Comparison of ENCODE assay signal across 8 cellular contexts in the genomic region with DNA sequence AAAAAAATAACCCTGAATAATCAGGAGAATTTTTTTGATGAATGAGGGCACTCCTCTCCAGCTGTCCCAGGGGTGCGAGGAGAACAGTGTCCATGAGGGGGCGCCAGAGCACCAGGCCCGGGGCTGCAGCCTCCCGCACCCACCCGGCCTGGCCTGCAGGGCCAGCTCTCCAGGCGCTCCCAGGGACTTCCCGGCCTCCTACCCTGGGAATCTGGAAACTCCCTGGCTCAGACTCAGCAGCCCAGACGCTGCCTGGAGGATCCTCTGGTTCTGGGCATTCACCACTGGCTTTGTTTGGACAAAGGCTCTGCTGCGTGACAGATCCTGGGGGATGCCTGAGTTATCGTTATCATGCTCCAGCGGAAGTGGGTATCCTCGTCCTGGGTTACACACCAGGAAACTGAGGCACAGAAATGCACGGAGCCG. TPM values are rescaled to one million over a fixed set of nuclear protein-coding genes. Genes with fewer than 3 reads are reported as not detected.
DNase-seq lines count a peak whose midpoint lies in the region; ATAC-seq and TF ChIP-seq lines count a peak whose summit lies in the region.

No MANE protein-coding gene starts in this region.

- no peak overlapping the region for H2AFZ ChIP-seq in OCI-LY7 (ENCODE audit: low read length)

- H3K27ac ChIP-seq in OCI-LY7 (ENCODE audit: low read depth, low read length, poor library complexity, severe bottlenecking) (no peak overlapping the region), esophagus squamous epithelium (peak overlapping the region; percentile 18 to 44 (median 28))

- no peaks in the 10 kb centered on the region for H3K27me3 Mint-ChIP-seq in naive B cell

- TF ChIP-seq POLR2A in esophagus squamous epithelium (IDR thresholded peaks at IDR 0.05): no peak

- ATAC-seq in naive B cell (ENCODE audit: low read depth in 2 of 2): peak; percentile 61 to 79
- ATAC-seq in HG03432 (IDR thresholded peaks at IDR 0.05; ENCODE audit: unreplicated experiment): no peak

- H3K4me3 ChIP-seq in OCI-LY7 (ENCODE audit: low read depth, low read length, poor library complexity, severe bottlenecking) (no peak overlapping the region), esophagus squamous epithelium (peak overlapping the region in 1 of 4 donors; percentile 19)

- no peaks in the 10 kb centered on the region for H3K9me2 ChIP-seq in OCI-LY7 (ENCODE audit: insufficient read depth, low read length)

- intact Hi-C loops in OCI-LY7 (cut with micrococcal nuclease; ENCODE audit: unreplicated experiment) (loop anchor here (1.0 kb wide), 1 partner anchor 152 kb away; no protein-coding TSS in a partner anchor), esophagus squamous epithelium (cut with DNase I) (loop anchor here (5.0 kb wide), 1 partner anchor 151 kb away; no protein-coding TSS in a partner anchor)

- H3K36me3 Mint-ChIP-seq in naive B cell: peaks cover 11 to 13% of the 10 kb centered on the region in 2 donors

- no peak overlapping the region for H3K4me2 ChIP-seq in OCI-LY7 (ENCODE audit: low read length)

- H4K20me1 ChIP-seq in OCI-LY7 (ENCODE audit: insufficient read depth, low read length): no peaks in the 10 kb centered on the region

- H3K27me3 ChIP-seq in esophagus squamous epithelium: no peaks in the 10 kb centered on the region

- H3K4me1 ChIP-seq in OCI-LY7 (ENCODE audit: insufficient read depth, low read length, poor library complexity, severe bottlenecking) (no peaks in the 10 kb centered on the region), esophagus squamous epithelium (peaks cover 0 to 15% (median 4%) of the 10 kb centered on the region in 3 donors)

- DNase-seq in AG08395 (ENCODE audit: low spot score) (peak; percentile 97), GOT3 (lab: John Stamatoyannopoulos, UW) (peak; percentile 46), OCI-LY7 (ENCODE audit: low spot score) (peak; percentile 50), esophagus squamous epithelium (lab: John Stamatoyannopoulos, UW) (no peak), naive B cell (peak; percentile 40)
- DNase-seq in activated T-cell treated with anti-CD3 and anti-CD28 coated beads, Interleukin-2, amount 50 U/mL, for 48 hours: peak; percentile 81 to 83
- peak; percentile 82 for DNase-seq in stimulated activated CD8-positive, alpha-beta memory T cell treated with anti-CD3 and anti-CD28 coated beads, Interleukin-4, amount 100 ng/mL, for 48 hours

- TF ChIP-seq CTCF in OCI-LY7 (conservative IDR thresholded peaks at IDR 0.05; ENCODE audit: low read length): peak; percentile 90
- peak; percentile 79 to 99 (median 97) for TF ChIP-seq CTCF in esophagus squamous epithelium (IDR thresholded peaks at IDR 0.05)

- CTCF ChIA-PET in OCI-LY7 (lab: Charles Lee; ENCODE audit: unreplicated experiment): interaction anchor here (0.6 kb wide), 1 partner anchor 34 kb away, joined by 3 read pairs; no protein-coding TSS in a partner anchor

- POLR2A ChIA-PET in OCI-LY7 (lab: Charles Lee): interaction anchor here (0.7 kb wide), 1 partner anchor 74 kb away, joined by 3 read pairs; no protein-coding TSS in a partner anchor

- H3K27ac Mint-ChIP-seq in naive B cell: no peak overlapping the region

- peaks cover 0 to 10% (median 2%) of the 10 kb centered on the region in 7 donors for H3K9me3 Mint-ChIP-seq in naive B cell

- H3K4me1 Mint-ChIP-seq in naive B cell: peaks cover 0 to 11% (median 6%) of the 10 kb centered on the region in 3 donors

- no peak overlapping the region for H3K4me3 Mint-ChIP-seq in naive B cell

- no TSS peak for BruUV-seq in OCI-LY7 (replicated peaks; lab: Mats Ljungman, UMichigan)

- H3K79me2 ChIP-seq in OCI-LY7 (ENCODE audit: insufficient read depth, low read depth, low read length): no peaks in the 10 kb centered on the region

- 10 to 21% methylated on average over 5 to 8 of the region's 14 CpGs for WGBS in esophagus squamous epithelium, 2 donors

- H3K9me3 ChIP-seq in OCI-LY7 (ENCODE audit: low read length) (peaks cover 13% of the 10 kb centered on the region; the same call in 1 of the 2 replicates), esophagus squamous epithelium (peaks cover 4 to 19% (median 12%) of the 10 kb centered on the region in 3 donors)

- peaks cover 96% of the 10 kb centered on the region for H3K36me3 ChIP-seq in OCI-LY7 (ENCODE audit: insufficient read depth, low read length)
- peaks cover 0 to 39% (median 6%) of the 10 kb centered on the region in 3 donors for H3K36me3 ChIP-seq in esophagus squamous epithelium

RNA-seq across cellular contexts. Expression of a gene that starts 31.0 kb away (rescaled TPM):
- total RNA-seq in OCI-LY7 (2014; rRNA removed; shearing (Covaris generic)): 178 and 242 TPM in 2 replicates
- total RNA-seq in OCI-LY7 (2022): 360 TPM in 2 replicates
- total RNA-seq in esophagus squamous epithelium: 10 to 100 TPM; 23.1 to 48.1 (median 34.6) TPM
- polyA plus RNA-seq in naive B cell (ENCODE audit: low read depth in 6 of 6): 10 to 100 TPM; 56.1 to 76.6 (median 64.0) TPM

RNA-seq across cellular contexts. Expression of a gene that starts 50.0 kb away (rescaled TPM):
- 2.2 and 2.9 TPM in 2 replicates for total RNA-seq in OCI-LY7 (2014; rRNA removed; shearing (Covaris generic))
- total RNA-seq in OCI-LY7 (2022) (8.5 and 13.9 TPM in 2 replicates), esophagus squamous epithelium (10 to 100 TPM; 13.0 to 39.0 (median 18.3) TPM)
- 1 to 10 TPM; 1.2 to 6.3 (median 2.1) TPM for polyA plus RNA-seq in naive B cell (ENCODE audit: low read depth in 6 of 6)
